ENCODE assay signal across 8 cellular contexts in the genomic region with DNA sequence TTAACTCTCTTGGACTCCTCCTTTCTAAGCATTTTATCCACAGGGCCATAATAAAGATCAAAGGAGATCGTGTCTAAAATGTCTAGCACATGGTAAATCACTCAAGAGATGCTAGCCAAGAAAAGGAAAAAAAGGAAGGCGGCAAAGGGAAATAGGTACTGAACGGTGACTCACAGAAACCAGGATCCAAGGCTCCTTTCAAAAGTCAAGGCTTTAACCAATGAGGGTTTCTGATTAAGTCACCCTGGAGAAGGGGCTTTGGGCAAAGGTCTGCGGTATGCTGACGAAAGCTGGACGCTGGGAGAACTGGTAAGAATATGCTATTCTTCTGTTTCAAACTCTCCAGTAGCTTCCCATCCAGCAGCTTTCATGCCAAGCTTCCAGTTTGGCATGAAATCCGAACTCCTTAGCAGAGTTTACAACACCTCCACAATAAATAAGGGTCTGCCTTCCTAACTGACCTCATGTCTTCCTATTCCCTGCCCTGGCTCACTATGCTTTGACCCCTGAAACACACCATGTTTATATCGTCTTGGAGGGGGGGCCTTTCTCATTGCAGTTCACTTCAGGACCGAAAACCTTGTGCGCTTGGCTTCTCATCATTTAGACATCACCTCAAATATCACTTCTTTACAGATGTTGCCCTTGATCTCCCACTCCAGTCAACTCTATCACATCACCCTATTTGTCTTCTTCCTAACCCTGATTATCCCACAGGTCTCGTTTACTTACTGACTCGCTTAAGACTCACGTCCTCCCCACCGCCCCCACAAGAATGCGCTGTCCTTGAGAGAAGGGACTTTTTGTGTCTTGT. TPM values are rescaled to one million over a fixed set of nuclear protein-coding genes. Genes with fewer than 3 reads are reported as not detected.
A peak's percentile ranks its signal among the peaks of the same experiment; 100 is the strongest.
DNase-seq lines count a peak whose midpoint lies in the region; ATAC-seq and TF ChIP-seq lines count a peak whose summit lies in the region.

No MANE protein-coding gene starts in this region.

- no peak overlapping the region for H3K18ac ChIP-seq in trophoblast cell (ENCODE audit: low read length)

- H3K23ac ChIP-seq in trophoblast cell (ENCODE audit: low read length), result no peak overlapping the region

- H2AK5ac ChIP-seq in trophoblast cell (ENCODE audit: low read length), result no peak overlapping the region

- H4K8ac ChIP-seq in trophoblast cell (ENCODE audit: low read depth, low read length), result no peak overlapping the region

- peak overlapping the region; percentile 82 for H3K9ac ChIP-seq in OCI-LY1 (ENCODE audit: low read length)
- peak overlapping the region; percentile 18 for H3K9ac ChIP-seq in trophoblast cell (ENCODE audit: low read length)

- WGBS in trophoblast cell (ENCODE audit: extremely low coverage, insufficient coverage, insufficient read length), result no CpG with 5 or more reads among the region's 15 CpGs
- WGBS in urinary bladder, result 20% methylated on average over 15 of the region's 15 CpGs

- H3K79me2 ChIP-seq in OCI-LY1 (ENCODE audit: insufficient read depth, low read length), result peaks cover 26% of the 10 kb centered on the region
- peaks cover 4% of the 10 kb centered on the region for H3K79me2 ChIP-seq in trophoblast cell (ENCODE audit: control insufficient read depth, insufficient read depth, low read length, poor library complexity)

- H3K4me3 Mint-ChIP-seq in activated T-helper 1 cell treated with anti-CD3 and anti-CD28 coated beads, Interleukin-12 subunit alpha, Interleukin-12 subunit beta, Interleukin-2, Interleukin-4 antibody, amounts not matched to agents 30 ng/mL and 10 ng/mL and 1 ng/mL, durations not matched to agents 14 hours and 24 hours and 36 hours, result peak overlapping the region; percentile 99

- H3K4me1 Mint-ChIP-seq in activated T-helper 1 cell treated with anti-CD3 and anti-CD28 coated beads, Interleukin-12 subunit alpha, Interleukin-12 subunit beta, Interleukin-2, Interleukin-4 antibody, amounts not matched to agents 30 ng/mL and 10 ng/mL and 1 ng/mL, durations not matched to agents 14 hours and 24 hours and 36 hours (ENCODE audit: low read depth), result peaks cover 71% of the 10 kb centered on the region

- H3F3A ChIP-seq in OCI-LY1 (ENCODE audit: insufficient read depth, low read length), result no peaks in the 10 kb centered on the region

- H4K20me1 ChIP-seq in OCI-LY1 (ENCODE audit: insufficient read depth, low read length), result no peaks in the 10 kb centered on the region

- peak overlapping the region; percentile 73 for H3K4me3 ChIP-seq in BE2C (ENCODE audit: low read depth, low read length)
- peak overlapping the region; percentile 87 for H3K4me3 ChIP-seq in OCI-LY1 (ENCODE audit: low read depth, low read length, poor library complexity, severe bottlenecking)
- peak overlapping the region; percentile 84 for H3K4me3 ChIP-seq in trophoblast cell (ENCODE audit: low read depth, low read length)
- H3K4me3 ChIP-seq in urinary bladder (ENCODE audit: low read depth, low read length), result peak overlapping the region; percentile 91

- H4K91ac ChIP-seq in trophoblast cell (ENCODE audit: low read depth, low read length), result no peak overlapping the region

- no peak overlapping the region for H2BK12ac ChIP-seq in trophoblast cell (ENCODE audit: low read length)

- H3K36me3 Mint-ChIP-seq in activated T-helper 1 cell treated with anti-CD3 and anti-CD28 coated beads, Interleukin-12 subunit alpha, Interleukin-12 subunit beta, Interleukin-2, Interleukin-4 antibody, amounts not matched to agents 30 ng/mL and 10 ng/mL and 1 ng/mL, durations not matched to agents 14 hours and 24 hours and 36 hours (ENCODE audit: low read depth), result peaks cover 47% of the 10 kb centered on the region

- peaks cover 7% of the 10 kb centered on the region for H3K79me1 ChIP-seq in trophoblast cell (ENCODE audit: low read length)

- peaks cover 7% of the 10 kb centered on the region for H3K4me1 ChIP-seq in BE2C
- peaks cover 47% of the 10 kb centered on the region for H3K4me1 ChIP-seq in OCI-LY1 (ENCODE audit: insufficient read depth, low read length, severe bottlenecking)
- peaks cover 11% of the 10 kb centered on the region for H3K4me1 ChIP-seq in foreskin keratinocyte
- H3K4me1 ChIP-seq in trophoblast cell (ENCODE audit: control insufficient read depth in 1 of 2, insufficient read depth in 2 of 2, low read length in 2 of 2), result peaks cover 6 to 24% of the 10 kb centered on the region in 2 experiments
- no peaks in the 10 kb centered on the region for H3K4me1 ChIP-seq in urinary bladder (ENCODE audit: insufficient read depth)

- peaks cover 26% of the 10 kb centered on the region for H3K36me3 ChIP-seq in BE2C
- H3K36me3 ChIP-seq in OCI-LY1 (ENCODE audit: insufficient read depth, low read length), result peaks cover 38% of the 10 kb centered on the region
- H3K36me3 ChIP-seq in trophoblast cell (ENCODE audit: control insufficient read depth in 1 of 2, insufficient read depth in 2 of 2, low read length in 2 of 2), result peaks cover 10 to 17% of the 10 kb centered on the region in 2 experiments
- no peaks in the 10 kb centered on the region for H3K36me3 ChIP-seq in urinary bladder (ENCODE audit: insufficient read depth)

- H3K27me3 ChIP-seq in BE2C (no peaks in the 10 kb centered on the region), OCI-LY1 (ENCODE audit: insufficient read depth, low read length) (no peaks in the 10 kb centered on the region), foreskin keratinocyte (no peaks in the 10 kb centered on the region), trophoblast cell (ENCODE audit: insufficient read depth, low read length) (no peaks in the 10 kb centered on the region)

- no peak overlapping the region for H2BK5ac ChIP-seq in trophoblast cell (ENCODE audit: low read depth, low read length, poor library complexity)

- intact Hi-C loops in activated T-helper 1 cell treated with anti-CD3 and anti-CD28 coated beads, Interleukin-12 subunit alpha, Interleukin-12 subunit beta, Interleukin-2, Interleukin-4 antibody, amounts not matched to agents 30 ng/mL and 10 ng/mL and 1 ng/mL, durations not matched to agents 14 hours and 24 hours and 36 hours (cut with micrococcal nuclease), result loop anchor here (1.0 kb wide), 5 partner anchors 11 to 73 kb away; no protein-coding TSS in a partner anchor

- no peaks in the 10 kb centered on the region for H3K9me3 Mint-ChIP-seq in activated T-helper 1 cell treated with anti-CD3 and anti-CD28 coated beads, Interleukin-12 subunit alpha, Interleukin-12 subunit beta, Interleukin-2, Interleukin-4 antibody, amounts not matched to agents 30 ng/mL and 10 ng/mL and 1 ng/mL, durations not matched to agents 14 hours and 24 hours and 36 hours

- no peak overlapping the region for H2AFZ ChIP-seq in OCI-LY1 (ENCODE audit: low read length)
- no peak overlapping the region for H2AFZ ChIP-seq in trophoblast cell (ENCODE audit: insufficient read depth, low read length, poor library complexity)

- H3K9me2 ChIP-seq in OCI-LY1 (ENCODE audit: low read depth, low read length), result no peaks in the 10 kb centered on the region

- peak overlapping the region; percentile 100 for H3K27ac Mint-ChIP-seq in activated T-helper 1 cell treated with anti-CD3 and anti-CD28 coated beads, Interleukin-12 subunit alpha, Interleukin-12 subunit beta, Interleukin-2, Interleukin-4 antibody, amounts not matched to agents 30 ng/mL and 10 ng/mL and 1 ng/mL, durations not matched to agents 14 hours and 24 hours and 36 hours

- DNase-seq in BE2C, result no peak
- peak; percentile 37 for DNase-seq in activated T-helper 1 cell treated with anti-CD3 and anti-CD28 coated beads, Interleukin-12 subunit alpha, Interleukin-12 subunit beta, Interleukin-2, Interleukin-4 antibody, amounts not matched to agents 30 ng/mL and 10 ng/mL and 1 ng/mL, durations not matched to agents 14 hours and 24 hours and 36 hours (ENCODE audit: low spot score)
- peak; percentile 47 to 50 for DNase-seq in foreskin keratinocyte
- DNase-seq in trophoblast cell, result peak; percentile 40 to 56
- no peak for DNase-seq in NCI-H774 (lab: John Stamatoyannopoulos, UW)

- peak overlapping the region; percentile 13 for H3K4ac ChIP-seq in trophoblast cell (ENCODE audit: low read depth, low read length)

- H3K4me2 ChIP-seq in OCI-LY1 (ENCODE audit: low read length) (peak overlapping the region; percentile 94), trophoblast cell (ENCODE audit: low read length) (peak overlapping the region; percentile 74)

- ATAC-seq in GM21723 (IDR thresholded peaks at IDR 0.05; ENCODE audit: unreplicated experiment), result peak; percentile 24
- ATAC-seq in foreskin keratinocyte, result peak; percentile 57

- TF ChIP-seq CTCF in BE2C (IDR thresholded peaks at IDR 0.05; ENCODE audit: low read depth, low read length), result no peak
- TF ChIP-seq CTCF in OCI-LY1 (IDR thresholded peaks at IDR 0.05; ENCODE audit: low read length), result no peak; the same call in 1 of the 2 replicates
- TF ChIP-seq CTCF in foreskin keratinocyte (conservative IDR thresholded peaks at IDR 0.05), result no peak

- no peak overlapping the region for H3K14ac ChIP-seq in trophoblast cell (ENCODE audit: low read length)

- no peak overlapping the region for H4K12ac ChIP-seq in trophoblast cell (ENCODE audit: low read depth, low read length)

- no peak overlapping the region for H2BK120ac ChIP-seq in trophoblast cell (ENCODE audit: insufficient read depth, low read length, poor library complexity)

- H3K27me3 Mint-ChIP-seq in activated T-helper 1 cell treated with anti-CD3 and anti-CD28 coated beads, Interleukin-12 subunit alpha, Interleukin-12 subunit beta, Interleukin-2, Interleukin-4 antibody, amounts not matched to agents 30 ng/mL and 10 ng/mL and 1 ng/mL, durations not matched to agents 14 hours and 24 hours and 36 hours (ENCODE audit: insufficient read depth), result no peaks in the 10 kb centered on the region

- H3K27ac ChIP-seq in OCI-LY1 (ENCODE audit: low read depth, low read length, poor library complexity, severe bottlenecking) (peak overlapping the region; percentile 56), foreskin keratinocyte (peak overlapping the region; percentile 59), trophoblast cell (ENCODE audit: low read depth, low read length) (peak overlapping the region; percentile 64), urinary bladder (ENCODE audit: low read depth) (no peak overlapping the region)

- H3K9me3 ChIP-seq in BE2C (no peaks in the 10 kb centered on the region), OCI-LY1 (ENCODE audit: low read length) (no peaks in the 10 kb centered on the region), trophoblast cell (ENCODE audit: insufficient read depth, low read depth, low read length) (no peaks in the 10 kb centered on the region)

RNA-seq across cellular contexts. Expression of gene TOMM34, which starts 0.9 kb away (rescaled TPM):
- polyA plus RNA-seq in BE2C (2012; ENCODE audit: insufficient read depth, insufficient read length, low read depth), result 48.2 TPM
- total RNA-seq in activated T-helper 1 cell treated with anti-CD3 and anti-CD28 coated beads, Interleukin-12 subunit alpha, Interleukin-12 subunit beta, Interleukin-2, Interleukin-4 antibody, amounts not matched to agents 30 ng/mL and 10 ng/mL and 1 ng/mL, durations not matched to agents 14 hours and 24 hours and 36 hours, result 53.0 and 55.4 TPM in 2 replicates
- total RNA-seq in foreskin keratinocyte, result 51.1 and 53.5 TPM in 2 replicates
- polyA plus RNA-seq in foreskin keratinocyte, result 53.1 and 57.7 TPM in 2 replicates
- 40.4 and 42.2 TPM in 2 replicates for polyA plus RNA-seq in trophoblast cell (2013)
- 12.3 TPM for total RNA-seq in urinary bladder
- 19.5 TPM for polyA plus RNA-seq in urinary bladder

RNA-seq across cellular contexts. Expression of gene STK4, which starts 7.0 kb away (rescaled TPM):
- polyA plus RNA-seq in BE2C (2012; ENCODE audit: insufficient read depth, insufficient read length, low read depth), result 12.8 TPM
- total RNA-seq in activated T-helper 1 cell treated with anti-CD3 and anti-CD28 coated beads, Interleukin-12 subunit alpha, Interleukin-12 subunit beta, Interleukin-2, Interleukin-4 antibody, amounts not matched to agents 30 ng/mL and 10 ng/mL and 1 ng/mL, durations not matched to agents 14 hours and 24 hours and 36 hours, result 149 and 155 TPM in 2 replicates
- 31.1 and 32.0 TPM in 2 replicates for total RNA-seq in foreskin keratinocyte
- polyA plus RNA-seq in foreskin keratinocyte, result 5.8 and 6.8 TPM in 2 replicates
- polyA plus RNA-seq in trophoblast cell (2013), result 13.2 and 14.0 TPM in 2 replicates
- total RNA-seq in urinary bladder, result 37.5 TPM
- 11.6 TPM for polyA plus RNA-seq in urinary bladder

RNA-seq across cellular contexts. Expression of gene PABPC1L, which starts 49.4 kb away (rescaled TPM):
- polyA plus RNA-seq in BE2C (2012; ENCODE audit: insufficient read depth, insufficient read length, low read depth), result 17.0 TPM
- total RNA-seq in activated T-helper 1 cell treated with anti-CD3 and anti-CD28 coated beads, Interleukin-12 subunit alpha, Interleukin-12 subunit beta, Interleukin-2, Interleukin-4 antibody, amounts not matched to agents 30 ng/mL and 10 ng/mL and 1 ng/mL, durations not matched to agents 14 hours and 24 hours and 36 hours, result 101 and 106 TPM in 2 replicates
- total RNA-seq in foreskin keratinocyte, result 14.1 and 15.9 TPM in 2 replicates
- 12.6 and 13.8 TPM in 2 replicates for polyA plus RNA-seq in foreskin keratinocyte
- polyA plus RNA-seq in trophoblast cell (2013), result 27.4 and 27.7 TPM in 2 replicates
- 14.4 TPM for total RNA-seq in urinary bladder
- polyA plus RNA-seq in urinary bladder, result 12.2 TPM

Comparison
In these comparisons a context has a peak if more than half of its experiments do, and no peak if none do; other contexts are left out.
1. DNase-seq: peak in activated T-helper 1 cell treated with anti-CD3 and anti-CD28 coated beads, Interleukin-12 subunit alpha, Interleukin-12 subunit beta, Interleukin-2, Interleukin-4 antibody, amounts not matched to agents 30 ng/mL and 10 ng/mL and 1 ng/mL, durations not matched to agents 14 hours and 24 hours and 36 hours (single experiment), foreskin keratinocyte (2 of 2) and trophoblast cell (2 of 2); none in BE2C (single experiment) and NCI-H774 (single experiment).
2. Peak in every context shown above with its lines, with median percentiles within 50 percentile points of each other: H3K4me3 ChIP-seq.